Comparison of ENCODE assay signal across 18 cellular contexts in the genomic region with DNA sequence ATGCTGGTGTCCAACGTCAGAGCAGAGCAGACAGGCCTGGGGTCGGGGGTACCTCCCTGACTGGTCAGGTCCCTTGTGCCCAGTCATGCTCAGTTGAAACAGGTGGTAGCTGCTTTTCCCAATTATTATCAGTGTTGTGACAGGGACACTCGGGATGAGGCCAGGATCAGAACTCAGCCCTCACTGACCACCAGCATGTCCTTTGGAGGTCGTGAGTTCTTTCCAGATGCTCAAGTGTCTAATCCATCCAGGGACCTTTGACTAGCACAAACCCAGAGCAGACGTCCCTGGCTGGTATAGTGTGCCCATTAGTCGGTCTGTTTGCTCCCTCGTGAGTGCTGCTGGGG.
"Had no signal": no experiment of that assay in that cellular context is flagged by ENCODE, and none has a peak within 500 bp of the region (broad histone marks: within the 10 kb centered on the region; RNA-seq: fewer than 3 reads in every experiment).

No MANE protein-coding gene starts in this region.

- H3K4me1 Mint-ChIP-seq: activated CD4-positive, alpha-beta T cell treated with anti-CD3 and anti-CD28 coated beads for 36 hours; memory B cell had no signal

- H3K27me3 Mint-ChIP-seq: activated CD4-positive, alpha-beta memory T cell treated with anti-CD3 and anti-CD28 coated beads for 36 hours; activated CD4-positive, alpha-beta T cell treated with anti-CD3 and anti-CD28 coated beads for 36 hours; activated naive CD8-positive, alpha-beta T cell; memory B cell; natural killer cell treated with Interleukin-12 subunit alpha and Interleukin-12 subunit beta and Interleukin-15 and Interleukin-18, amount 100 ng/mL, for 72 hours had no signal

- DNase-seq: activated T-cell treated with anti-CD3 and anti-CD28 coated beads, Interleukin-2, amount 50 U/mL, for 4 hours; amniotic stem cell; central memory CD4-positive, alpha-beta T cell; effector CD8-positive, alpha-beta T cell; sigmoid colon; spleen had no signal

- ATAC-seq: activated T-cell treated with anti-CD3 and anti-CD28 coated beads, Interleukin-2, amount 50 U/mL, for 4 hours had no signal

- H3K27ac ChIP-seq: body of pancreas, foreskin keratinocyte, psoas muscle, sigmoid colon, spleen, stomach, thoracic aorta, WERI-Rb-1 had no signal

- H3K9me3 ChIP-seq: body of pancreas, psoas muscle, sigmoid colon, spleen, stomach, thoracic aorta had no signal

- H3K4me3 Mint-ChIP-seq: activated CD4-positive, alpha-beta memory T cell treated with anti-CD3 and anti-CD28 coated beads for 36 hours; activated CD4-positive, alpha-beta T cell treated with anti-CD3 and anti-CD28 coated beads for 36 hours; activated naive CD8-positive, alpha-beta T cell; activated T-cell treated with anti-CD3 and anti-CD28 coated beads, Interleukin-2, amount 50 U/mL, for 4 hours; memory B cell; natural killer cell treated with Interleukin-12 subunit alpha and Interleukin-12 subunit beta and Interleukin-15 and Interleukin-18, amount 100 ng/mL, for 72 hours; T-helper 1 cell treated with Interleukin-12 subunit alpha and Interleukin-12 subunit beta and Interleukin-4 antibody, amounts not matched to agents 30 μg/mL and 1 μg/mL, for 36 hours had no signal

- H3K4me3 ChIP-seq: body of pancreas, psoas muscle, sigmoid colon, spleen, stomach, thoracic aorta had no signal

- H3K4me1 ChIP-seq: body of pancreas, foreskin keratinocyte, psoas muscle, sigmoid colon, spleen had no signal

- H3K36me3 Mint-ChIP-seq: natural killer cell treated with Interleukin-12 subunit alpha and Interleukin-12 subunit beta and Interleukin-15 and Interleukin-18, amount 100 ng/mL, for 72 hours had no signal

- H3K27me3 ChIP-seq: body of pancreas, foreskin keratinocyte, sigmoid colon, spleen, stomach had no signal

- H3K27ac Mint-ChIP-seq: activated CD4-positive, alpha-beta memory T cell treated with anti-CD3 and anti-CD28 coated beads for 36 hours; activated CD4-positive, alpha-beta T cell treated with anti-CD3 and anti-CD28 coated beads for 36 hours; activated naive CD8-positive, alpha-beta T cell; memory B cell; natural killer cell treated with Interleukin-12 subunit alpha and Interleukin-12 subunit beta and Interleukin-15 and Interleukin-18, amount 100 ng/mL, for 72 hours; T-helper 1 cell treated with Interleukin-12 subunit alpha and Interleukin-12 subunit beta and Interleukin-4 antibody, amounts not matched to agents 30 μg/mL and 1 μg/mL, for 36 hours had no signal

- H3K9me3 Mint-ChIP-seq: activated CD4-positive, alpha-beta memory T cell treated with anti-CD3 and anti-CD28 coated beads for 36 hours; activated T-cell treated with anti-CD3 and anti-CD28 coated beads, Interleukin-2, amount 50 U/mL, for 4 hours; memory B cell; natural killer cell treated with Interleukin-12 subunit alpha and Interleukin-12 subunit beta and Interleukin-15 and Interleukin-18, amount 100 ng/mL, for 72 hours; T-helper 1 cell treated with Interleukin-12 subunit alpha and Interleukin-12 subunit beta and Interleukin-4 antibody, amounts not matched to agents 30 μg/mL and 1 μg/mL, for 36 hours had no signal
